ENCODE assay signal across 30 cellular contexts in genomic region chr7:102849538-102849937, GRCh38.
"Had no signal": no experiment of that assay in that cellular context is flagged by ENCODE, and none has a peak within 500 bp of the region (broad histone marks: within the 10 kb centered on the region; RNA-seq: fewer than 3 reads in every experiment).

No MANE protein-coding gene starts in this region.

- H3K9me3 ChIP-seq: ascending aorta, body of pancreas had no signal

- H3K27ac ChIP-seq: ascending aorta, body of pancreas had no signal

- H3K4me1 ChIP-seq: ascending aorta, body of pancreas had no signal

- H3K36me3 ChIP-seq: ascending aorta had no signal

- H3K4me3 ChIP-seq: ascending aorta, body of pancreas had no signal

- DNase-seq: activated B cell treated with CpG ODN at 0.5 μM for 24 hours; activated CD4-positive, alpha-beta T cell treated with anti-CD3 and anti-CD28 coated beads for 1 hour; activated CD4-positive, alpha-beta T cell treated with anti-CD3 and anti-CD28 coated beads, Interleukin-2, amount 10 ng/mL, durations not matched to agents 24 days and 14 days; activated CD4-positive, alpha-beta T cell treated with anti-CD3 and anti-CD28 coated beads, Interleukin-2, amount 50 U/mL, for 48 hours; activated CD8-positive, alpha-beta memory T cell treated with anti-CD3 and anti-CD28 coated beads for 24 hours; activated effector memory CD4-positive, alpha-beta T cell treated with anti-CD3 and anti-CD28 coated beads, Interleukin-2, amount 50 U/mL, for 16 hours; activated naive CD4-positive, alpha-beta T cell treated with Interleukin-2 at 50 U/mL for 16 hours; activated naive CD8-positive, alpha-beta T cell treated with anti-CD3 and anti-CD28 coated beads, Interleukin-2, amount 50 U/mL, for 24 hours; activated T-cell treated with anti-CD3 and anti-CD28 coated beads, Interleukin-2, amount 50 U/mL, for 4 hours; amniotic stem cell; body of pancreas; central memory CD4-positive, alpha-beta T cell; Karpas-422; MM.1S; NCI-H1092; NCI-H1417; NCI-H1930; NCI-H2107; NCI-H2171 treated with DMSO at 0.1 percent for 48 hours; NCI-H345; NCI-H510A; NCI-H69; NK-92 treated with Interleukin-12 subunit alpha and Interleukin-12 subunit beta, amount 100 ng/mL, for 24 hours; OCI-M1; RPMI8226 had no signal

- H3K27me3 ChIP-seq: ascending aorta, body of pancreas had no signal

- FAIRE-seq: bronchial epithelial cell had no signal

- ATAC-seq: activated naive CD4-positive, alpha-beta T cell treated with anti-CD3 and anti-CD28 coated beads, Interleukin-2, amount 50 U/mL, for 72 hours; activated naive CD8-positive, alpha-beta T cell treated with anti-CD3 and anti-CD28 coated beads, Interleukin-2, amount 50 U/mL, for 24 hours; activated T-cell treated with anti-CD3 and anti-CD28 coated beads, Interleukin-2, amount 50 U/mL, for 4 hours; body of pancreas; Panc1; Right ventricle myocardium inferior had no signal
